In the genomic region with DNA sequence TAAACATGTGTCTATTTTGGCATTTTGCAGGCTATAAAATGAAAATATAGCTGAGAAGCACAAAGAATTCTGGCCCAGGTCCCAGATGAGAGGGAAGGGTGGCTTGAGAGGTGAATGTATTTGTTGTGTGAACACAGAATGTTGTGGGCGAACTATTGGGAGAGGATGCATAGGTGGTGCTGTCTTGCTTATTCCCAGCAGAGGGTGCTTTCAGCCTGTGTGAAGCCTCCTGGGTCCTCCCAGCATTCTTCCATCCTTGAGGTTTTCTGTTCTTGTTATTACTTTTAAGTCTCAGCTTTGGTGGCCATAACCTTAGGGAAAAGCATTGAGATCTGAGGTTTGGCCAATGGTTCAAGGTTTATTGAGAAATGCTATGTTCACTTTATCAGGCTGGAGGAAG, we compare ENCODE assay signal across 10 cellular contexts.
DNase-seq lines count a peak whose midpoint lies in the region; ATAC-seq and TF ChIP-seq lines count a peak whose summit lies in the region.
"Had no signal": no experiment of that assay in that cellular context is flagged by ENCODE, and none has a peak within 500 bp of the region (broad histone marks: within the 10 kb centered on the region; RNA-seq: fewer than 3 reads in every experiment).

No MANE protein-coding gene starts in this region.

- no peaks in the 10 kb centered on the region for H3K9me3 ChIP-seq in adipocyte (ENCODE audit: control insufficient read depth, low read length)
- H3K9me3 ChIP-seq in T-helper 17 cell (ENCODE audit: control insufficient read depth, low read length, poor library complexity, severe bottlenecking) = no peaks in the 10 kb centered on the region

- H3K36me3 ChIP-seq in adipocyte (ENCODE audit: control insufficient read depth, insufficient read depth, low read length, severe bottlenecking) = no peaks in the 10 kb centered on the region

- H3K4me3 Mint-ChIP-seq in T-helper 17 cell = no peak overlapping the region

- no peaks in the 10 kb centered on the region for H3K36me3 Mint-ChIP-seq in T-helper 17 cell (ENCODE audit: low read depth)

- DNase-seq in COLO668 (lab: John Stamatoyannopoulos, UW; ENCODE audit: unreplicated experiment) (peak; percentile 15), HFF-Myc (ENCODE audit: extremely low read depth, low read depth) (peak; percentile 42), adipocyte (ENCODE audit: low read depth) (peak; percentile 73), left kidney (ENCODE audit: low read depth, low spot score) (peak; percentile 45), T-helper 17 cell (no peak)
- no peak for DNase-seq in stimulated activated CD4-positive, alpha-beta T cell treated with anti-CD3 and anti-CD28 coated beads, Interleukin-4, amount 100 ng/mL, for 1 hour
- DNase-seq: activated CD8-positive, alpha-beta memory T cell treated with anti-CD3 and anti-CD28 coated beads, Interleukin-2, amount 50 U/mL, for 48 hours; NCI-H1417 treated with DMSO at 0.1 percent for 48 hours had no signal

- no peak overlapping the region for H3K4me3 ChIP-seq in HFF-Myc (replicated peaks; ENCODE audit: low read depth, low read length)
- no peak overlapping the region for H3K4me3 ChIP-seq in adipocyte (ENCODE audit: low read length)

- H3K4me1 ChIP-seq in adipocyte (ENCODE audit: control insufficient read depth, insufficient read depth, low read length) = no peaks in the 10 kb centered on the region

- H3K27ac Mint-ChIP-seq in T-helper 17 cell = no peak overlapping the region

- ATAC-seq in T-helper 17 cell (no peak), GM18870 (IDR thresholded peaks at IDR 0.05; ENCODE audit: unreplicated experiment) (no peak), HG03280 (IDR thresholded peaks at IDR 0.05; ENCODE audit: unreplicated experiment) (no peak)

- peaks cover 13% of the 10 kb centered on the region for H3K27me3 Mint-ChIP-seq in T-helper 17 cell

- no peak overlapping the region for H3K9ac ChIP-seq in adipocyte (ENCODE audit: low read length)

- no peaks in the 10 kb centered on the region for H3K27me3 ChIP-seq in adipocyte (replicated peaks; ENCODE audit: control insufficient read depth, insufficient read depth, low read length)

- peak; percentile 67 for TF ChIP-seq CTCF in HFF-Myc (IDR thresholded peaks at IDR 0.05; ENCODE audit: low read depth, low read length, missing control alignments)

- H3K4me1 Mint-ChIP-seq in T-helper 17 cell = no peaks in the 10 kb centered on the region

Comparison
In these comparisons a context has a peak if more than half of its experiments do, and no peak if none do; other contexts are left out.
1. DNase-seq: peak in COLO668 (single experiment), HFF-Myc (single experiment), adipocyte (single experiment) and left kidney (single experiment); none in T-helper 17 cell (0 of 3) and stimulated activated CD4-positive, alpha-beta T cell treated with anti-CD3 and anti-CD28 coated beads, Interleukin-4, amount 100 ng/mL, for 1 hour (single experiment).